ENCODE assay signal across 16 cellular contexts in the genomic region with DNA sequence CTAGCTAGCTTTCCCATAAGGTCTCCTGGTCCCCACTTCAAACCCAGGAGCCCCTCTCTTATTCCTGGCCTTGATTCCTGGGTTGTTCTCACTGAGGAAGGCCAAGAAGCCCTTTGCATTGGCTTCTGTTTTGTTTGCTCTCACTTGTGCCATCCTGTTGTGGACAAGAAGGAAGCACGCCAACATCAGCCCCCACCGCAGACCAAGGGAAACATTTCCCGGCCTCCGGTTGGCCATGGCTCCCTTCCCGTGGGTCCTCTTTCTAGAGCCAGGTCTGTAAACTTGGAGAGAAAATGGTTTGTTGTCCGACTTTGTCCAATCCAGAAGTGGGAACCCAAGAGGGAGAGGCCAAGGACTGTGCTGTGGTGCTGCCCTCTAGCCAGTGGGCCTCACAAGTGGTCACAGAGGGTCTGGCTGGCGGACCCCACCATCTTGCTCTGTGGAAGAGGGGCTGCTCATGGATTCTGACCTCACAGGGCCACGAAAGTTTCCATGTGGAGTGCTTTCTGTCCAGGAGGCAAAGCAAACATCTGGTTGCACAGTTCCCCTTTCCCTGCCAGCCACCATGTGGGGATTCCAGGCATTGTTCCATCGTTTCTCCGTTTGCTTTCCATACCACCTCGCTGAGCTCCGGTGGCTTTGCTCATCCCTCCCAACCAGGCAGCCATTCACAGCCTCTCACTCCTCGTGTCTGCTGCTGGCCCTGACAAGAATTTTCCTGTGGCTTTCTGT. TPM values are rescaled to one million over a fixed set of nuclear protein-coding genes. Genes with fewer than 3 reads are reported as not detected.
DNase-seq lines count a peak whose midpoint lies in the region; ATAC-seq and TF ChIP-seq lines count a peak whose summit lies in the region.
"Had no signal": no experiment of that assay in that cellular context is flagged by ENCODE, and none has a peak within 500 bp of the region (broad histone marks: within the 10 kb centered on the region; RNA-seq: fewer than 3 reads in every experiment).

No MANE protein-coding gene starts in this region.

- peaks cover 0 to 2% (median 0%) of the 10 kb centered on the region in 7 donors for H3K9me3 Mint-ChIP-seq in CD14-positive monocyte

- no peaks in the 10 kb centered on the region for H3K27me3 ChIP-seq in spleen (replicated peaks in 1 of 7)
- no peaks in the 10 kb centered on the region for H3K27me3 ChIP-seq in effector memory CD4-positive, alpha-beta T cell (replicated peaks; ENCODE audit: control insufficient read depth, insufficient read depth, low read length, poor library complexity, severe bottlenecking)

- H3K9me3 ChIP-seq in spleen, result no peaks in the 10 kb centered on the region
- H3K9me3 ChIP-seq in effector memory CD4-positive, alpha-beta T cell (ENCODE audit: control insufficient read depth, low read length), result no peaks in the 10 kb centered on the region

- TF ChIP-seq CTCF in CD14-positive monocyte (IDR thresholded peaks at IDR 0.05) (no peak), spleen (IDR thresholded peaks at IDR 0.05 in 8 of 11, conservative IDR thresholded peaks at IDR 0.05 in 3 of 11) (no peak)

- TF ChIP-seq POLR2A in spleen (IDR thresholded peaks at IDR 0.05), result no peak

- H3K4me3 Mint-ChIP-seq in CD14-positive monocyte, result no peak overlapping the region

- H3K4me1 Mint-ChIP-seq in CD14-positive monocyte, result no peaks in the 10 kb centered on the region

- H3K4me1 ChIP-seq in spleen, result no peaks in the 10 kb centered on the region
- no peaks in the 10 kb centered on the region for H3K4me1 ChIP-seq in effector memory CD4-positive, alpha-beta T cell (ENCODE audit: control insufficient read depth, insufficient read depth, low read length, poor library complexity, severe bottlenecking)

- H3K36me3 ChIP-seq in spleen, result no peaks in the 10 kb centered on the region
- no peaks in the 10 kb centered on the region for H3K36me3 ChIP-seq in effector memory CD4-positive, alpha-beta T cell (ENCODE audit: control insufficient read depth, insufficient read depth, low read length)

- DNase-seq in CD14-positive monocyte (ENCODE audit: low spot score) (peak; percentile 14), M059J (ENCODE audit: low read depth) (peak; percentile 5), left lobe of liver (ENCODE audit: low spot score) (peak; percentile 82), spleen (peak; percentile 36)
- no peak for DNase-seq in activated CD8-positive, alpha-beta memory T cell treated with anti-CD3 and anti-CD28 coated beads, Interleukin-2, amount 50 U/mL, for 48 hours
- no peak for DNase-seq in effector memory CD4-positive, alpha-beta T cell
- DNase-seq: COR-L47, DMS153, HCEC 1CT, NCI-H1048, NCI-H2081 treated with DMSO at 0.1 percent for 48 hours, NCI-H2227 treated with DMSO at 0.1 percent for 48 hours, NCI-H524 treated with DMSO at 0.1 percent for 48 hours, SIG-M5 had no signal

- H3K4me3 ChIP-seq in spleen, result no peak overlapping the region
- H3K4me3 ChIP-seq in effector memory CD4-positive, alpha-beta T cell (ENCODE audit: insufficient read depth, low read depth, low read length, poor library complexity, severe bottlenecking), result no peak overlapping the region

- H3K27ac ChIP-seq in spleen, result no peak overlapping the region
- no peak overlapping the region for H3K27ac ChIP-seq in effector memory CD4-positive, alpha-beta T cell (ENCODE audit: insufficient read depth, low read length, poor library complexity, severe bottlenecking)
- H3K27ac ChIP-seq: C4-2B had no signal

- peaks cover 0 to 7% (median 2%) of the 10 kb centered on the region in 3 donors for H3K27me3 Mint-ChIP-seq in CD14-positive monocyte (ENCODE audit: low read depth in 3 of 3)

- 77 to 86% (median 80%) methylated on average over 13 of the region's 13 CpGs for WGBS in spleen, 5 donors

- peak overlapping the region in 1 of 7 donors; percentile 53 for H3K27ac Mint-ChIP-seq in CD14-positive monocyte

- H3K36me3 Mint-ChIP-seq in CD14-positive monocyte, result no peaks in the 10 kb centered on the region

- ATAC-seq in left lobe of liver, result peak; percentile 80
- no peak for ATAC-seq in GM18870 (IDR thresholded peaks at IDR 0.05; ENCODE audit: unreplicated experiment)

- intact Hi-C loops in CD14-positive monocyte (cut with micrococcal nuclease), result no loop called here
- intact Hi-C loops in spleen (cut with DNase I; ENCODE audit: low total_unique reads), result no loop called here

RNA-seq across cellular contexts. Expression of gene TENT5C, which starts 18.9 kb away (rescaled TPM):
- polyA plus RNA-seq in CD14-positive monocyte (under 1 TPM; 0.17 to 0.27 TPM), spleen (1 to 10 TPM; 5.6 to 8.1 (median 6.3) TPM)
- 4.5 and 6.3 TPM in 2 replicates for total RNA-seq in M059J (2014; rRNA removed; shearing (Covaris generic))
- total RNA-seq in left lobe of liver (2.4 TPM), spleen (100 to 1,000 TPM in 1 of 7 donors, 10 to 100 TPM in 6; 32.0 to 181 (median 39.5) TPM)

Comparison
In these comparisons a context has a peak if more than half of its experiments do, and no peak if none do; other contexts are left out.
1. DNase-seq: peak in CD14-positive monocyte (single experiment), M059J (single experiment), left lobe of liver (single experiment) and spleen (single experiment); none in activated CD8-positive, alpha-beta memory T cell treated with anti-CD3 and anti-CD28 coated beads, Interleukin-2, amount 50 U/mL, for 48 hours (single experiment) and effector memory CD4-positive, alpha-beta T cell (0 of 3).